8 cellular contexts compared by ENCODE assay signal in genomic region chr5:58891072-58891970, GRCh38.
DNase-seq lines count a peak whose midpoint lies in the region; ATAC-seq and TF ChIP-seq lines count a peak whose summit lies in the region.

No MANE protein-coding gene starts in this region.

- POLR2A ChIA-PET in GM10248 (lab: Yijun Ruan, JAX) (no interaction called here), OCI-LY7 (lab: Charles Lee) (no interaction called here)
- POLR2A ChIA-PET in naive thymus-derived CD8-positive, alpha-beta T cell (lab: Charles Lee), result interaction anchor here (1.0 kb wide), 1 partner anchor 144 kb away, joined by 3 read pairs; no protein-coding TSS in a partner anchor

- WGBS in esophagus muscularis mucosa, result 20% methylated on average over 18 of the region's 18 CpGs

- TF ChIP-seq POLR2A in esophagus muscularis mucosa (IDR thresholded peaks at IDR 0.05; ENCODE audit: low read depth), result no peak

- H3K79me2 ChIP-seq in OCI-LY7 (ENCODE audit: insufficient read depth, low read depth, low read length), result no peaks in the 10 kb centered on the region

- no peaks in the 10 kb centered on the region for H3K27me3 ChIP-seq in esophagus muscularis mucosa

- H3K4me1 ChIP-seq in OCI-LY7 (ENCODE audit: insufficient read depth, low read length, poor library complexity, severe bottlenecking), result no peaks in the 10 kb centered on the region
- peaks cover 8 to 27% (median 15%) of the 10 kb centered on the region in 4 donors for H3K4me1 ChIP-seq in esophagus muscularis mucosa

- H3K4me1 Mint-ChIP-seq in naive thymus-derived CD8-positive, alpha-beta T cell, result peaks cover 10 to 24% (median 16%) of the 10 kb centered on the region in 4 donors
- peaks cover 4 to 14% of the 10 kb centered on the region in 2 donors for H3K4me1 Mint-ChIP-seq in stimulated activated naive B cell treated with anti-CD40 and anti-IgM and Interleukin-4, amounts not matched to agents 10 μg/mL and 1 μg/mL and 100 μg/mL, for 72 hours

- intact Hi-C loops in OCI-LY7 (cut with micrococcal nuclease; ENCODE audit: unreplicated experiment), result loop anchor here (5.0 kb wide), 2 partner anchors 281 to 296 kb away; no protein-coding TSS in a partner anchor
- intact Hi-C loops in esophagus muscularis mucosa (cut with DNase I), result no loop called here

- H3K27ac ChIP-seq in OCI-LY7 (ENCODE audit: low read depth, low read length, poor library complexity, severe bottlenecking), result no peak overlapping the region
- peak overlapping the region; percentile 57 to 67 (median 66) for H3K27ac ChIP-seq in esophagus muscularis mucosa (replicated peaks in 1 of 4)

- CTCF ChIA-PET in GM10248 (lab: Yijun Ruan, JAX) (interaction anchor here (0.6 to 8.1 kb wide), 25 partner anchors 8 to 909 kb away, joined by 3 to 90 read pairs (median 4); no protein-coding TSS in a partner anchor), OCI-LY7 (lab: Charles Lee; ENCODE audit: unreplicated experiment) (no interaction called here)

- no peak overlapping the region for H3K4me3 ChIP-seq in OCI-LY7 (ENCODE audit: low read depth, low read length, poor library complexity, severe bottlenecking)
- H3K4me3 ChIP-seq in esophagus muscularis mucosa, result peak overlapping the region in 2 of 4 donors; percentile 16 to 31

- no peaks in the 10 kb centered on the region for H3K9me2 ChIP-seq in OCI-LY7 (ENCODE audit: insufficient read depth, low read length)

- no peak overlapping the region for H3K4me2 ChIP-seq in OCI-LY7 (ENCODE audit: low read length)

- H3K9me3 ChIP-seq in OCI-LY7 (ENCODE audit: low read length), result no peaks in the 10 kb centered on the region
- H3K9me3 ChIP-seq in esophagus muscularis mucosa, result no peaks in the 10 kb centered on the region

- TF ChIP-seq CTCF in GM10248 (IDR thresholded peaks at IDR 0.05; ENCODE audit: control extremely low read depth, extremely low read depth, low read depth, missing control alignments) (peak; percentile 69), OCI-LY7 (conservative IDR thresholded peaks at IDR 0.05; ENCODE audit: low read length) (peak; percentile 84), esophagus muscularis mucosa (IDR thresholded peaks at IDR 0.05) (peak; percentile 69 to 76 (median 73))

- peak; percentile 41 for ATAC-seq in HG03108 (IDR thresholded peaks at IDR 0.05; ENCODE audit: unreplicated experiment)
- ATAC-seq in naive thymus-derived CD8-positive, alpha-beta T cell, result peak in 1 of 2 donors; percentile 57
- peak; percentile 57 to 72 for ATAC-seq in stimulated activated naive B cell treated with anti-CD40 and anti-IgM and Interleukin-4, amounts not matched to agents 10 μg/mL and 1 μg/mL and 100 μg/mL, for 72 hours (replicated peaks)
- no peak for ATAC-seq in HG03457 (IDR thresholded peaks at IDR 0.05; ENCODE audit: unreplicated experiment)

- no peaks in the 10 kb centered on the region for H3K36me3 Mint-ChIP-seq in naive thymus-derived CD8-positive, alpha-beta T cell
- no peaks in the 10 kb centered on the region for H3K36me3 Mint-ChIP-seq in stimulated activated naive B cell treated with anti-CD40 and anti-IgM and Interleukin-4, amounts not matched to agents 10 μg/mL and 1 μg/mL and 100 μg/mL, for 72 hours

- BruUV-seq in OCI-LY7 (replicated peaks; lab: Mats Ljungman, UMichigan), result no TSS peak

- DNase-seq in GM10248 (ENCODE audit: extremely low spot score), result peak; percentile 59
- peak; percentile 45 for DNase-seq in OCI-LY7 (ENCODE audit: low spot score)
- peak; percentile 46 for DNase-seq in activated T-cell treated with anti-CD3 and anti-CD28 coated beads for 48 hours (ENCODE audit: low read depth)
- peak; percentile 91 for DNase-seq in esophagus muscularis mucosa (ENCODE audit: extremely low spot score)
- DNase-seq in naive thymus-derived CD8-positive, alpha-beta T cell, result peak; percentile 23 to 74 (median 53)
- peak; percentile 48 for DNase-seq in stimulated activated naive B cell treated with anti-CD40 and anti-IgM and Interleukin-4, amounts not matched to agents 10 μg/mL and 1 μg/mL and 100 μg/mL, for 72 hours

- no peak overlapping the region for H2AFZ ChIP-seq in OCI-LY7 (ENCODE audit: low read length)

- H3K9me3 Mint-ChIP-seq in naive thymus-derived CD8-positive, alpha-beta T cell, result no peaks in the 10 kb centered on the region
- H3K9me3 Mint-ChIP-seq in stimulated activated naive B cell treated with anti-CD40 and anti-IgM and Interleukin-4, amounts not matched to agents 10 μg/mL and 1 μg/mL and 100 μg/mL, for 72 hours, result no peaks in the 10 kb centered on the region

- peak overlapping the region in 5 of 10 donors; percentile 1 to 62 (median 43) for H3K4me3 Mint-ChIP-seq in naive thymus-derived CD8-positive, alpha-beta T cell
- peak overlapping the region; percentile 48 to 66 for H3K4me3 Mint-ChIP-seq in stimulated activated naive B cell treated with anti-CD40 and anti-IgM and Interleukin-4, amounts not matched to agents 10 μg/mL and 1 μg/mL and 100 μg/mL, for 72 hours

- no peaks in the 10 kb centered on the region for H4K20me1 ChIP-seq in OCI-LY7 (ENCODE audit: insufficient read depth, low read length)

- H3K36me3 ChIP-seq in OCI-LY7 (ENCODE audit: insufficient read depth, low read length) (no peaks in the 10 kb centered on the region), esophagus muscularis mucosa (no peaks in the 10 kb centered on the region)

- peaks cover 0 to 2% (median 0%) of the 10 kb centered on the region in 5 donors for H3K27me3 Mint-ChIP-seq in naive thymus-derived CD8-positive, alpha-beta T cell
- peaks cover 22 to 34% of the 10 kb centered on the region in 2 donors for H3K27me3 Mint-ChIP-seq in stimulated activated naive B cell treated with anti-CD40 and anti-IgM and Interleukin-4, amounts not matched to agents 10 μg/mL and 1 μg/mL and 100 μg/mL, for 72 hours

- peak overlapping the region in 1 of 10 donors; percentile 64 for H3K27ac Mint-ChIP-seq in naive thymus-derived CD8-positive, alpha-beta T cell
- H3K27ac Mint-ChIP-seq in stimulated activated naive B cell treated with anti-CD40 and anti-IgM and Interleukin-4, amounts not matched to agents 10 μg/mL and 1 μg/mL and 100 μg/mL, for 72 hours, result no peak overlapping the region

- no peak for TF ChIP-seq EP300 in esophagus muscularis mucosa (IDR thresholded peaks at IDR 0.05)
